Comparison of ENCODE assay signal across 9 cellular contexts in the genomic region with DNA sequence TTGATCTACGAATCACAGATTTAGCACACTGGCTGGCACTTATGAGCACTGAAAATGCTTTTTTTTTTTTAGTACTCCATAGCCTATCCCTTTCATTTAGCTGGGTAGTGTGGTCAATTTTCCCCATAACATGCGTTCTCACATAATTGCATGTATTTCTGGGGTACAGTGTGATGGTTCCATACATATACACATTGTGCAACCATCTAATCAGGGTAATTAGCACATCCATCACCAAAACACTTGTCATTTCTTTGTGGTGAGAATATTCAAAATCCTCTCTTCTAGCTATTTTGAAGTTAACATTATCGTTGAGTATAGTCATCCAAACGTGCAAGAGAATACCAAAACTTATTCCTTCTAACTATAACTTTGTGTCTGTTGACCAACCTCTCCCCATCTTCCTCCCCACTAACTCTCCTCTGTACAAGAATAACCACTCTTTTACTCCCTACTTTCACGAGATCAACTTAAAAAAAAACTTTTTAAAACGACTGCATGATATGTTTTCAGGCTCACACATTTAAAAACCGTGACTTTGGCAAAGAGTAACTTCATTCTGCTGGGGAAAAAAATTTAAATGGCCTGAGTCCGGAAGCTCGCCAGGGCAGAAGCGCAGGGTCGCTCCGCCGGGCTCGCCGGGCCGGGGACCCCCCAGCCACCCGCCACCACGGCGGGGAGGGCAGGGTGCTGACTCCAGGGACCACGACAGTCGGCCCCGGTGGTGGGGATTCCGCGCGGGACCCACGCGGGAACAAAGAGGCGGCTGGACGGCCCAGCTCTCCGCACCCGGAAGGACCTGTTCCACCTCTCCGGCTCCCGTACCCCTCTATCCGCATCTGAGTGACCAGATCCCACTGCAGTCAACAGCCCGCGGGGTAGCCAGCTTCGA. TPM values are rescaled to one million over a fixed set of nuclear protein-coding genes. Genes with fewer than 3 reads are reported as not detected.
DNase-seq lines count a peak whose midpoint lies in the region; ATAC-seq, FAIRE-seq and TF ChIP-seq lines count a peak whose summit lies in the region.
"Had no signal": no experiment of that assay in that cellular context is flagged by ENCODE, and none has a peak within 500 bp of the region (broad histone marks: within the 10 kb centered on the region; RNA-seq: fewer than 3 reads in every experiment).

No MANE protein-coding gene starts in this region.

- WGBS in H1 (ENCODE audit: extremely low coverage in 1 of 2, insufficient coverage in 1 of 2, insufficient read length in 1 of 2, insufficient replicate concordance in 2 of 2, low coverage in 1 of 2, low lambda C conversion rate in 2 of 2, missing lambda C conversion rate in 1 of 2), 2 experiments = 7% methylated on average over 34 of the region's 37 CpGs; no CpG with 5 or more reads in 1 of the 2 experiments

- peak overlapping the region; percentile 99 for H4K8ac ChIP-seq in H1 (ENCODE audit: extremely low read depth, insufficient read depth, low read length)

- POLR2A ChIA-PET in H1 (lab: Charles Lee; ENCODE audit: partially characterized antibody) = interaction anchor here (0.6 to 5.7 kb wide), 36 partner anchors 10 to 425 kb away, joined by 3 to 49 read pairs (median 4); no protein-coding TSS in a partner anchor

- peak overlapping the region; percentile 12; the same call in 1 of the 2 replicates for H2BK12ac ChIP-seq in H1 (ENCODE audit: low read depth, low read length)

- peak overlapping the region; percentile 96 to 99 (median 98) for H3K9ac ChIP-seq in H1 (replicated peaks in 1 of 4; ENCODE audit: extremely low read depth in 1 of 4, low read depth in 3 of 4, low read length in 3 of 4)

- H3K23ac ChIP-seq in H1 (ENCODE audit: insufficient read length) = no peak overlapping the region

- in situ Hi-C loops in Caki2 (cut with HindIII; ENCODE audit: low pct_unique_long_range_greater_than_20kb, low sequenced_read_pairs) = no loop called here

- no peak for TF ChIP-seq EP300 in H1 (IDR thresholded peaks at IDR 0.05; ENCODE audit: borderline replicate concordance in 1 of 2, low read depth in 2 of 2, low read length in 2 of 2)

- CTCF ChIA-PET in H1 (lab: Charles Lee; ENCODE audit: partially characterized antibody) = interaction anchor here (0.7 to 6.2 kb wide), 10 partner anchors 9 to 168 kb away, joined by 3 to 65 read pairs (median 5); no protein-coding TSS in a partner anchor

- TF ChIP-seq CTCF in H1 (IDR thresholded peaks at IDR 0.05; ENCODE audit: control extremely low read depth in 1 of 3, insufficient read depth in 1 of 3, low read depth in 1 of 3, low read length in 3 of 3) (no peak), nephron (IDR thresholded peaks at IDR 0.05; ENCODE audit: unreplicated experiment in 3 of 3) (no peak)

- H2BK20ac ChIP-seq in H1 (ENCODE audit: low read length) = no peak overlapping the region

- H4K20me1 ChIP-seq in H1 (replicated peaks in 1 of 2; ENCODE audit: control insufficient read depth in 1 of 2, insufficient read depth in 2 of 2, low read length in 2 of 2) = peaks cover 6 to 9% of the 10 kb centered on the region in 2 experiments

- peaks cover 37% of the 10 kb centered on the region for H3K4me1 Mint-ChIP-seq in nephron

- H3K14ac ChIP-seq in H1 (ENCODE audit: insufficient read length) = no peak overlapping the region

- H3K9me3 Mint-ChIP-seq in nephron = no peaks in the 10 kb centered on the region

- H3K27ac ChIP-seq in H1 (ENCODE audit: low read depth, low read length) = peak overlapping the region; percentile 94

- peak overlapping the region; percentile 86 to 88 (median 88) for H3K4me3 Mint-ChIP-seq in nephron

- no peaks in the 10 kb centered on the region for H3K23me2 ChIP-seq in H1 (ENCODE audit: low read depth, low read length)

- H3K9me3 ChIP-seq in H1 (ENCODE audit: insufficient read depth in 2 of 2, low read depth in 1 of 2, low read length in 1 of 2) = no peaks in the 10 kb centered on the region

- peak overlapping the region; percentile 71 for H3K4me2 ChIP-seq in H1 (ENCODE audit: insufficient read depth in 1 of 2, low read depth in 2 of 2, low read length in 2 of 2)

- ATAC-seq in HG03045 (IDR thresholded peaks at IDR 0.05; ENCODE audit: unreplicated experiment) = no peak

- no peak overlapping the region for H2AFZ ChIP-seq in H1 (ENCODE audit: low read length)

- H3K36me3 ChIP-seq in H7 (replicated peaks; ENCODE audit: control insufficient read depth, insufficient read depth, low read length) (0 out of 2 replicates have a peak, but pooled peaks cover 2% of the 10 kb centered on the region), H1 (ENCODE audit: control insufficient read depth in 2 of 4, insufficient read depth in 4 of 4, low read length in 3 of 4) (no peaks in the 10 kb centered on the region)

- no peak for TF ChIP-seq RAD21 in H1 (IDR thresholded peaks at IDR 0.05 in 1 of 2, conservative IDR thresholded peaks at IDR 0.05 in 1 of 2; ENCODE audit: low read depth in 2 of 2, low read length in 2 of 2)

- H3K36me3 Mint-ChIP-seq in nephron (ENCODE audit: low read depth) = peaks cover 11% of the 10 kb centered on the region

- DNase-seq in Caki2 (ENCODE audit: low read depth) = peak; percentile 30
- no peak for DNase-seq in H7
- peak; percentile 56 for DNase-seq in OCI-M1 (lab: John Stamatoyannopoulos, UW)
- no peak for DNase-seq in H1 (ENCODE audit: low read depth in 1 of 2, low spot score in 2 of 2)
- DNase-seq in epidermal melanocyte (ENCODE audit: insufficient read length, low spot score) = no peak
- no peak for DNase-seq in COLO668 (lab: John Stamatoyannopoulos, UW; ENCODE audit: unreplicated experiment)

- peaks cover 7% of the 10 kb centered on the region for H3K79me1 ChIP-seq in H1 (ENCODE audit: low read depth, low read length)

- peak overlapping the region; percentile 89 for H4K91ac ChIP-seq in H1 (replicated peaks; ENCODE audit: insufficient read length, low read length)

- peak overlapping the region; percentile 85 for H4K5ac ChIP-seq in H1 (ENCODE audit: insufficient read length, low read depth, low read length)

- H3K79me2 ChIP-seq in H1 (ENCODE audit: control insufficient read depth in 1 of 2, insufficient read depth in 2 of 2, low read length in 2 of 2) = peaks cover 16 to 40% of the 10 kb centered on the region in 2 experiments

- H2AK5ac ChIP-seq in H1 (ENCODE audit: low read depth, low read length) = peak overlapping the region; percentile 29; the same call in 1 of the 2 replicates

- FAIRE-seq in H1 (lab: Jason Lieb, UNC) = no peak

- peak overlapping the region; percentile 83 to 97 (median 96) for H3K27ac Mint-ChIP-seq in nephron

- H3K4me3 ChIP-seq in H7 (ENCODE audit: insufficient read depth, low read depth, low read length) (peak overlapping the region; percentile 98), H1 (ENCODE audit: extremely low read depth in 1 of 4, insufficient read depth in 2 of 4, low read depth in 3 of 4, low read length in 4 of 4) (peak overlapping the region; percentile 81 to 94 (median 88))

- H3K27me3 ChIP-seq in H7 (ENCODE audit: control insufficient read depth, insufficient read depth, low read length) (no peaks in the 10 kb centered on the region), H1 (replicated peaks in 1 of 4; ENCODE audit: control insufficient read depth in 3 of 4, extremely low read depth in 1 of 4, insufficient read depth in 3 of 4, low read length in 3 of 4) (no peaks in the 10 kb centered on the region)

- no peak overlapping the region for H2BK15ac ChIP-seq in H1 (ENCODE audit: low read length)

- no peaks in the 10 kb centered on the region for H3K27me3 Mint-ChIP-seq in nephron (ENCODE audit: low read depth)

- H3K56ac ChIP-seq in H1 (replicated peaks; ENCODE audit: insufficient read length, low read depth, low read length) = peak overlapping the region; percentile 93

- no peak overlapping the region for H2BK120ac ChIP-seq in H1 (replicated peaks; ENCODE audit: low read depth, low read length)

- H2BK5ac ChIP-seq in H1 (ENCODE audit: low read depth, low read length) = peak overlapping the region; percentile 96

- H3K4me1 ChIP-seq in H1 (replicated peaks in 1 of 4; ENCODE audit: control insufficient read depth in 3 of 4, insufficient read depth in 4 of 4, low read length in 3 of 4) = peaks cover 0 to 7% (median under 1%) of the 10 kb centered on the region in 4 experiments; a peak in 3 of 7 replicates

- no peak overlapping the region for H3K4ac ChIP-seq in H1 (replicated peaks; ENCODE audit: insufficient read length, low read depth, low read length)

- no peak for TF ChIP-seq POLR2A in H1 (IDR thresholded peaks at IDR 0.05; ENCODE audit: control extremely low read depth in 1 of 2, low read depth in 2 of 2, low read length in 2 of 2)

- H3K18ac ChIP-seq in H1 (ENCODE audit: extremely low read depth, low read length) = peak overlapping the region; percentile 86

TF ChIP-seq in H1, 55 proteins besides CTCF, POLR2A, EP300 and RAD21:
- TF ChIP-seq RXRA (IDR thresholded peaks at IDR 0.05; ENCODE audit: insufficient read depth, low read depth, low read length) = no peak
- TF ChIP-seq KDM4A (IDR thresholded peaks at IDR 0.05; ENCODE audit: low read depth, low read length, severe bottlenecking) = peak; percentile 15
- TF ChIP-seq CBX8 (IDR thresholded peaks at IDR 0.05; ENCODE audit: borderline replicate concordance, low read depth, low read length) = no peak

RNA-seq across cellular contexts. Expression of a gene that starts 0.9 kb away (rescaled TPM):
- 76.7 and 115 TPM in 2 replicates for total RNA-seq in Caki2 (2014; rRNA removed; shearing (Covaris generic); ENCODE audit: low replicate concordance)
- 56.9 and 67.4 TPM in 2 replicates for total RNA-seq in H7 (2014; rRNA removed; shearing (Covaris generic))
- 73.6 and 75.9 TPM in 2 replicates for total RNA-seq in H1 (2021; fragmentation: NEBNext Ultra II Directional; extraction: Animal tissue kit (Norgen Biotek cat#: 25700))
- polyA plus RNA-seq in H1 (2011; rRNA removed) = 62.4 and 76.9 TPM in 2 replicates
- polyA plus RNA-seq in H1 (2011; cell fraction: cytosol; rRNA removed) = 76.6 TPM
- polyA plus RNA-seq in H1 (2011; cell fraction: nucleus; rRNA removed) = 48.7 TPM
- polyA plus RNA-seq in H1 (2012, experiment 1 of 2) = 59.6 to 67.3 TPM (median 63.4 TPM) in 4 replicates
- polyA plus RNA-seq in H1 (2012, experiment 2 of 2) = 108 TPM
- 74.9 TPM for polyA plus RNA-seq in H1 (2013, experiment 1 of 2)
- polyA plus RNA-seq in H1 (2013, experiment 2 of 2) = 83.2 TPM
- polyA minus RNA-seq in H1 (2011; rRNA and poly(A)+ RNA removed) = 53.2 and 60.1 TPM in 2 replicates
- polyA minus RNA-seq in H1 (2011; cell fraction: cytosol; rRNA and poly(A)+ RNA removed) = 45.7 TPM
- polyA minus RNA-seq in H1 (2011; cell fraction: nucleus; rRNA and poly(A)+ RNA removed) = 46.2 TPM

RNA-seq across cellular contexts. Expression of a gene that starts 58.4 kb away (rescaled TPM):
- total RNA-seq in Caki2 (2014; rRNA removed; shearing (Covaris generic); ENCODE audit: low replicate concordance) = not detected in 2 replicates
- 0.10 TPM in 1 of 2 replicates, not detected in the other for total RNA-seq in H7 (2014; rRNA removed; shearing (Covaris generic))
- not detected in 2 replicates for total RNA-seq in H1 (2021; fragmentation: NEBNext Ultra II Directional; extraction: Animal tissue kit (Norgen Biotek cat#: 25700))
- not detected in 2 replicates for polyA plus RNA-seq in H1 (2011; rRNA removed)
- not detected for polyA plus RNA-seq in H1 (2011; cell fraction: cytosol; rRNA removed)
- not detected for polyA plus RNA-seq in H1 (2011; cell fraction: nucleus; rRNA removed)
- not detected in 4 replicates for polyA plus RNA-seq in H1 (2012, experiment 1 of 2)
- polyA plus RNA-seq in H1 (2012, experiment 2 of 2) = not detected
- not detected for polyA plus RNA-seq in H1 (2013, experiment 1 of 2)
- not detected for polyA plus RNA-seq in H1 (2013, experiment 2 of 2)
- not detected in 2 replicates for polyA minus RNA-seq in H1 (2011; rRNA and poly(A)+ RNA removed)
- not detected for polyA minus RNA-seq in H1 (2011; cell fraction: cytosol; rRNA and poly(A)+ RNA removed)
- not detected for polyA minus RNA-seq in H1 (2011; cell fraction: nucleus; rRNA and poly(A)+ RNA removed)
- total RNA-seq: RPMI7951 had no signal

Comparison
In these comparisons a context has a peak if more than half of its experiments do, and no peak if none do; other contexts are left out.
1. DNase-seq: peak in Caki2 (single experiment) and OCI-M1 (single experiment); none in H7 (single experiment), H1 (0 of 2), epidermal melanocyte (single experiment) and COLO668 (single experiment).